In genomic region chr2:71934595-71935263, GRCh38 we compare ENCODE assay signal across 1 cellular context.
TF ChIP-seq lines count a peak whose summit lies in the region.

No MANE protein-coding gene starts in this region.

TF ChIP-seq in GM23338, 12 proteins besides CTCF, POLR2A, EP300 and RAD21 (continued from another document):
- TF ChIP-seq ZNF462 (CRISPR knock-in tag; IDR thresholded peaks at IDR 0.05) (no peak), STAT1 (IDR thresholded peaks at IDR 0.05; ENCODE audit: unreplicated experiment) (no peak)
TF ChIP-seq in GM23338: peak in this region for 0.
